15 cellular contexts compared by ENCODE assay signal in the genomic region with DNA sequence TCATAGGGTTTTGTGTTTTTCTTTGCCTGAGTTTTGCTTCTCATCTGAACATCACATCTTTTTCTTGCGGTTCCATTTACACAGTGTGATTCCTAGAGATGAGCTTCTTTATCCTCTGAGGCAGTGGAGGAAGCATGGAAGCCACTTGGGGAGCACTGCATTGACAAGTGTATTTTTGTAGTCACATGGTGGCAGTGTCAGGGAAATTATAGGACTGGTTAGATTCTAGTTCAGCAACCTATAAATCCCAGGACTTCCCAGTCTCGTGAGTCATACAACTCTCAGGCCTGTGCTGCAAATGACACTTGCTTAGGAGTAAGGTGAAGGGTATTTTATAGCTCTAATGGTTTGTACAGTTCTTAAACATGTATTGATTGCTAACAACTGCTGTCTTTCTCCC. TPM values are rescaled to one million over a fixed set of nuclear protein-coding genes. Genes with fewer than 3 reads are reported as not detected.
DNase-seq lines count a peak whose midpoint lies in the region; ATAC-seq and TF ChIP-seq lines count a peak whose summit lies in the region.
"Had no signal": no experiment of that assay in that cellular context is flagged by ENCODE, and none has a peak within 500 bp of the region (broad histone marks: within the 10 kb centered on the region; RNA-seq: fewer than 3 reads in every experiment).

No MANE protein-coding gene starts in this region.

- peaks cover 8% of the 10 kb centered on the region; the same call in 1 of the 2 replicates for H3K36me3 ChIP-seq in HAP-1 (replicated peaks)

- peak; percentile 2 for DNase-seq in NCI-H2227 treated with DMSO at 0.1 percent for 48 hours (lab: John Stamatoyannopoulos, UW)
- DNase-seq in NCI-H2227 (lab: John Stamatoyannopoulos, UW; ENCODE audit: unreplicated experiment), result no peak
- DNase-seq in RPMI7951 (ENCODE audit: low read depth), result peak; percentile 57
- DNase-seq in fibroblast of mammary gland (ENCODE audit: low read depth), result peak; percentile 58
- peak; percentile 32 for DNase-seq in retinal pigment epithelial cell (ENCODE audit: low read depth)
- DNase-seq in HAP-1 (ENCODE audit: low spot score in 2 of 2), result no peak
- DNase-seq: 8988T, esophagus squamous epithelium, MM.1S, NCI-H526 treated with DMSO at 0.1 percent for 48 hours, SW 1271, upper lobe of right lung had no signal

- ATAC-seq in HG02588 (IDR thresholded peaks at IDR 0.05; ENCODE audit: unreplicated experiment), result no peak
- no peak for ATAC-seq in GM19452 (IDR thresholded peaks at IDR 0.05; ENCODE audit: unreplicated experiment)
- ATAC-seq: upper lobe of right lung had no signal

- H3K27me3 ChIP-seq in HAP-1 (ENCODE audit: low read depth), result no peaks in the 10 kb centered on the region
- H3K27me3 ChIP-seq: esophagus squamous epithelium, upper lobe of right lung had no signal

- no peaks in the 10 kb centered on the region for H3K9me3 ChIP-seq in HAP-1
- H3K9me3 ChIP-seq: esophagus squamous epithelium, upper lobe of right lung had no signal

- TF ChIP-seq CTCF in fibroblast of mammary gland (conservative IDR thresholded peaks at IDR 0.05; ENCODE audit: control insufficient read depth, insufficient read depth, low read depth, low read length) (no peak), retinal pigment epithelial cell (conservative IDR thresholded peaks at IDR 0.05; ENCODE audit: low read depth, low read length) (no peak)

- in situ Hi-C loops in HAP-1 (cut with MboI; ENCODE audit: low sequenced_read_pairs), result no loop called here

- peaks cover 15% of the 10 kb centered on the region for H3K4me1 ChIP-seq in HAP-1
- H3K4me1 ChIP-seq: upper lobe of right lung had no signal

- H3K4me3 ChIP-seq in fibroblast of mammary gland (ENCODE audit: control insufficient read depth, low read depth, low read length) (no peak overlapping the region), retinal pigment epithelial cell (ENCODE audit: low read length) (no peak overlapping the region), HAP-1 (no peak overlapping the region)
- H3K4me3 ChIP-seq: esophagus squamous epithelium, lung, upper lobe of right lung had no signal

RNA-seq across cellular contexts. Expression of a gene that starts 58.4 kb away (rescaled TPM):
- 38.0 and 38.9 TPM in 2 replicates for total RNA-seq in RPMI7951 (2014; rRNA removed; shearing (Covaris generic))

Comparison
In these comparisons a context has a peak if more than half of its experiments do, and no peak if none do; other contexts are left out.
1. DNase-seq: peak in NCI-H2227 treated with DMSO at 0.1 percent for 48 hours (single experiment), RPMI7951 (single experiment), fibroblast of mammary gland (single experiment) and retinal pigment epithelial cell (single experiment); none in NCI-H2227 (single experiment) and HAP-1 (0 of 2).